Comparison of ENCODE assay signal across 9 cellular contexts in the genomic region with DNA sequence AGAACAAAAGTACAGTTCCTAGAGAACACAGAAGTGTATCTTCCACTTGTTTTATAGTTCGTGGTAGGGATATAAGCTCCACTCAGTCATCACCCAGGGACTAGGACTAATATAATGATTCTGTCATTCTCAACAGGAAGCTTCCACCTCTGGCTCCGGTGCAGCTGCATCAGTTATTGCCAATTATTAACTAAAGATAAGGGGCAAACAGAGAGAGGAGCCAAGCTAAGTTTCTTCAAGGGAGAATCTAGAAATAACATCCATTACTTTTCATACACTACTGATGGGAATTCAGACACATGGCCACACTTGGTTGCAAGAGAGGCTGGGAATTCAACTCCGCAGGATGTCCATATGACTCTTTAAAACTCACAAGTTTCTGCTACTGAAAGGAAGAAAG.
"Had no signal": no experiment of that assay in that cellular context is flagged by ENCODE, and none has a peak within 500 bp of the region (broad histone marks: within the 10 kb centered on the region; RNA-seq: fewer than 3 reads in every experiment).

No MANE protein-coding gene starts in this region.

- H3K9me3 ChIP-seq: HAP-1 had no signal

- H3K27ac ChIP-seq: GM23248, HL-60 had no signal

- DNase-seq: GM23248, GOT3, H7, HFFc6 had no signal

- H3K4me1 Mint-ChIP-seq: IgD-negative memory B cell had no signal

- H3K27me3 Mint-ChIP-seq: IgD-negative memory B cell had no signal

- H3K4me3 Mint-ChIP-seq: HFFc6, IgD-negative memory B cell had no signal

- H3K4me3 ChIP-seq: GM23248, HAP-1 had no signal

- H3K27ac Mint-ChIP-seq: HFFc6, IgD-negative memory B cell had no signal

- H3K36me3 ChIP-seq: HAP-1 had no signal

- ATAC-seq: HCT116, HepG2 had no signal

- H3K36me3 Mint-ChIP-seq: IgD-negative memory B cell had no signal
